8 cellular contexts compared by ENCODE assay signal in genomic region chr9:122991370-122991830, GRCh38. TPM values are rescaled to one million over a fixed set of nuclear protein-coding genes. Genes with fewer than 3 reads are reported as not detected.
A peak's percentile ranks its signal among the peaks of the same experiment; 100 is the strongest.
DNase-seq lines count a peak whose midpoint lies in the region; ATAC-seq, FAIRE-seq and TF ChIP-seq lines count a peak whose summit lies in the region.

No MANE protein-coding gene starts in this region.

- H3K27me3 Mint-ChIP-seq in activated CD8-positive, alpha-beta T cell treated with anti-CD3 and anti-CD28 coated beads for 36 hours = no peaks in the 10 kb centered on the region

- TF ChIP-seq CTCF in GM12864 (IDR thresholded peaks at IDR 0.05; ENCODE audit: low read depth, low read length, missing control alignments) (peak; percentile 48), NB4 (IDR thresholded peaks at IDR 0.05; ENCODE audit: low read depth, low read length) (peak; percentile 46), omental fat pad (IDR thresholded peaks at IDR 0.05) (peak in 1 of 3 donors; percentile 23)
- TF ChIP-seq CTCF in activated CD8-positive, alpha-beta T cell treated with anti-CD3 and anti-CD28 coated beads for 36 hours (IDR thresholded peaks at IDR 0.05) = peak; percentile 89

- H3K36me3 Mint-ChIP-seq in activated CD8-positive, alpha-beta T cell treated with anti-CD3 and anti-CD28 coated beads for 36 hours (ENCODE audit: low read depth) = peaks cover 6% of the 10 kb centered on the region

- H3K27ac Mint-ChIP-seq in activated CD8-positive, alpha-beta T cell treated with anti-CD3 and anti-CD28 coated beads for 36 hours = no peak overlapping the region

- peak; percentile 24 for DNase-seq in GM12864 (ENCODE audit: low read depth)
- peak; percentile 50 for DNase-seq in NB4 (ENCODE audit: low read depth)
- peak; percentile 63 for DNase-seq in activated CD8-positive, alpha-beta T cell treated with anti-CD3 and anti-CD28 coated beads for 36 hours
- DNase-seq in fibroblast of gingiva (ENCODE audit: low read depth) = peak; percentile 86
- no peak for DNase-seq in omental fat pad (ENCODE audit: low spot score)

- CTCF ChIA-PET in activated CD8-positive, alpha-beta T cell treated with anti-CD3 and anti-CD28 coated beads for 36 hours (lab: Charles Lee) = interaction anchor here (0.6 to 2.0 kb wide), 7 partner anchors 32 to 154 kb away, joined by 3 to 4 read pairs (median 4); no protein-coding TSS in a partner anchor

- ATAC-seq in activated CD8-positive, alpha-beta T cell treated with anti-CD3 and anti-CD28 coated beads for 36 hours = peak; percentile 93
- ATAC-seq in omental fat pad (ENCODE audit: low FRiP score) (peak; percentile 99), HG02970 (IDR thresholded peaks at IDR 0.05; ENCODE audit: low FRiP score, unreplicated experiment) (no peak), HG03571 (IDR thresholded peaks at IDR 0.05; ENCODE audit: unreplicated experiment) (no peak)

- no peaks in the 10 kb centered on the region for H3K9me3 Mint-ChIP-seq in activated CD8-positive, alpha-beta T cell treated with anti-CD3 and anti-CD28 coated beads for 36 hours

- H3K4me3 ChIP-seq in GM12864 (ENCODE audit: low read depth, low read length) (no peak overlapping the region), NB4 (ENCODE audit: low read depth, low read length) (no peak overlapping the region)

- FAIRE-seq in A204.1 (lab: Jason Lieb, UNC) = peak; percentile 97

- TF ChIP-seq POLR2A in NB4 (IDR thresholded peaks at IDR 0.05; ENCODE audit: extremely low read depth, insufficient read length) = no peak

- intact Hi-C loops in activated CD8-positive, alpha-beta T cell treated with anti-CD3 and anti-CD28 coated beads for 36 hours (cut with micrococcal nuclease) = no loop called here

- H3K4me3 Mint-ChIP-seq in activated CD8-positive, alpha-beta T cell treated with anti-CD3 and anti-CD28 coated beads for 36 hours = no peak overlapping the region

- POLR2A ChIA-PET in activated CD8-positive, alpha-beta T cell treated with anti-CD3 and anti-CD28 coated beads for 36 hours (lab: Charles Lee) = interaction anchor here (0.6 kb wide), 2 partner anchors 55 to 527 kb away, joined by 3 read pairs; no protein-coding TSS in a partner anchor

- H3K4me1 Mint-ChIP-seq in activated CD8-positive, alpha-beta T cell treated with anti-CD3 and anti-CD28 coated beads for 36 hours (ENCODE audit: low read depth) = peaks cover 7% of the 10 kb centered on the region

RNA-seq across cellular contexts. Expression of gene GPR21, which starts 42.1 kb away (rescaled TPM):
- under 1 TPM in 1 of 2 experiments, not detected in 1; 0.45 TPM for total RNA-seq in activated CD8-positive, alpha-beta T cell treated with anti-CD3 and anti-CD28 coated beads for 36 hours
- 1 to 10 TPM in 2 of 4 donors, not detected in 2; 1.7 to 2.3 TPM for total RNA-seq in omental fat pad

RNA-seq across cellular contexts. Expression of gene RABGAP1, which starts 50.6 kb away (rescaled TPM):
- 10 to 100 TPM; 19.8 to 22.0 TPM for total RNA-seq in activated CD8-positive, alpha-beta T cell treated with anti-CD3 and anti-CD28 coated beads for 36 hours
- total RNA-seq in omental fat pad = 10 to 100 TPM; 38.3 to 78.3 (median 48.5) TPM

Comparison
In these comparisons a context has a peak if more than half of its experiments do, and no peak if none do; other contexts are left out.
1. ATAC-seq: peak in activated CD8-positive, alpha-beta T cell treated with anti-CD3 and anti-CD28 coated beads for 36 hours (single experiment) and omental fat pad (single experiment); none in HG02970 (single experiment) and HG03571 (single experiment).